8 cellular contexts compared by ENCODE assay signal in the genomic region with DNA sequence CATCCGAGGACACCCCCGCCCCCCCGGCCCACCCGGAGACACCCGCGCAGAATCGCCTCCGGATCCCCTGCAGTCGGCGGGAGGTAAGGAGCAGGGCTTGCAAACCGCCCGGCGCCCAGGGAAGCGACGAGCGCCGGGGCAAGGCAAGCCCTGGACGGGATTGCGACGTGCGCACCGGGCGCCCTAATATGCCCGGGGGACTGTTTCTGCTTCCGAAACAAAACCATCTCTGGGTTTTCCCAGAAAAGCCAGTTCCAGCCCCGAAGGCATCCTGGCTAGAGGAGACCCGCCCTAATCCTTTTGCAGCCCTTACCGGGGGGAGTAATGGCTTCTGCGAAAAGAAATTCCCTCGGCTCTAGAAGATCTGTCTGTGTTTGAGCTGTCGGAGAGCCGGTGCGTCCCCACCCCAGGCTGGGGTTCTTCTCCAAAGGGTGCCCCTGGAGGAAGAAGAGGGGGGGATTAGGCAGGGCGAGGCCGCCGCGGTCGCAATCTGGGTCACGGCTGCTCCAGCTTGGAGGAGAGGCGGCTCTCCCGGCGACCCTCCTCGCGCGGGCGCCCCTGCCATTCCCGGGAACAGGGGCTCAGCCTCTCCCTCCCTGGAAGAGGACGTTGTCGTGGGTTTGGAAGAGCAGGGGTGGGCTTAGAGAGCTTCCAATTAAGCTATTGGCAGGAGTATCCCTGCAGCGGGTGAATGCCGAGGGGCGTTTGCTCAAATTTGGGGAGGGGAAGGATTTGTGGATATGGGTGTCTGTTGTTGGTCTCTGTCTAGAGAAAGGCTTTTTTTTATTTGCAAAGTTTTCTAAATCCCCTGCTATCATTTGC. TPM values are rescaled to one million over a fixed set of nuclear protein-coding genes. Genes with fewer than 3 reads are reported as not detected.
A peak's percentile ranks its signal among the peaks of the same experiment; 100 is the strongest.
DNase-seq lines count a peak whose midpoint lies in the region; ATAC-seq and TF ChIP-seq lines count a peak whose summit lies in the region.

No MANE protein-coding gene starts in this region.

- H3K4me1 ChIP-seq in BLaER1 treated with 17β-estradiol and CSF1 and Interleukin-3, amounts not matched to agents 10 nM and 100 nM, result peaks cover 20 to 50% (median 44%) of the 10 kb centered on the region in 10 experiments
- H3K4me1 ChIP-seq in mucosa of stomach (ENCODE audit: control insufficient read depth, insufficient read depth, low read length) (peaks cover 33% of the 10 kb centered on the region), aorta (ENCODE audit: control insufficient read depth in 1 of 2, insufficient read depth in 2 of 2, low read length in 2 of 2) (no peaks in the 10 kb centered on the region)

- H3K9me3 ChIP-seq in BLaER1 treated with 17β-estradiol and CSF1 and Interleukin-3, amounts not matched to agents 10 nM and 100 nM (replicated peaks in 1 of 11), result no peaks in the 10 kb centered on the region
- H3K9me3 ChIP-seq in mucosa of stomach (ENCODE audit: control insufficient read depth, low read length) (no peaks in the 10 kb centered on the region), aorta (ENCODE audit: control insufficient read depth, low read length) (no peaks in the 10 kb centered on the region)

- H3K4me3 ChIP-seq in BLaER1 treated with 17β-estradiol and CSF1 and Interleukin-3, amounts not matched to agents 10 nM and 100 nM, result peak overlapping the region; percentile 58 to 72 (median 66)
- H3K4me3 ChIP-seq in mucosa of stomach (ENCODE audit: low read length), result peak overlapping the region; percentile 4
- peak overlapping the region; percentile 6 to 23 for H3K4me3 ChIP-seq in aorta (ENCODE audit: low read length in 2 of 2)

- 1% methylated on average over 44 to 52 of the region's 52 CpGs for WGBS in aorta, 2 donors

- H3K27me3 ChIP-seq in BLaER1 treated with 17β-estradiol and CSF1 and Interleukin-3, amounts not matched to agents 10 nM and 100 nM, result peaks cover 33 to 53% (median 40%) of the 10 kb centered on the region in 11 experiments
- H3K27me3 ChIP-seq in mucosa of stomach (ENCODE audit: control insufficient read depth, insufficient read depth, low read length) (peaks cover 23% of the 10 kb centered on the region), aorta (ENCODE audit: control insufficient read depth in 1 of 2, insufficient read depth in 2 of 2, low read length in 1 of 2) (no peaks in the 10 kb centered on the region)

- no peak for TF ChIP-seq EP300 in Ishikawa (IDR thresholded peaks at IDR 0.05; ENCODE audit: borderline replicate concordance)

- peak overlapping the region; percentile 97 to 100 (median 99) for H3K4me2 ChIP-seq in BLaER1 treated with 17β-estradiol and CSF1 and Interleukin-3, amounts not matched to agents 10 nM and 100 nM

- peak; percentile 49 for ATAC-seq in aorta (ENCODE audit: low FRiP score)
- ATAC-seq in GM21526 (IDR thresholded peaks at IDR 0.05; ENCODE audit: low FRiP score, unreplicated experiment), result no peak
- no peak for ATAC-seq in HG03378 (IDR thresholded peaks at IDR 0.05; ENCODE audit: unreplicated experiment)

- no peak overlapping the region; a peak in 1 of 22 replicates for H3K27ac ChIP-seq in BLaER1 treated with 17β-estradiol and CSF1 and Interleukin-3, amounts not matched to agents 10 nM and 100 nM
- no peak overlapping the region for H3K27ac ChIP-seq in aorta (ENCODE audit: low read depth in 1 of 2, low read length in 2 of 2)

- DNase-seq in ecto neural progenitor cell (ENCODE audit: low spot score) (peak; percentile 74), aorta (no peak), SKM-1 treated with dmso at 0.1 percent for 144 hours (lab: John Stamatoyannopoulos, UW; ENCODE audit: unreplicated experiment) (no peak)

- H3K36me3 ChIP-seq in BLaER1 treated with 17β-estradiol and CSF1 and Interleukin-3, amounts not matched to agents 10 nM and 100 nM, result peaks cover 0 to 7% (median 0%) of the 10 kb centered on the region in 11 experiments; a peak in 3 of 22 replicates
- H3K36me3 ChIP-seq in mucosa of stomach (ENCODE audit: control insufficient read depth, insufficient read depth, low read length) (no peaks in the 10 kb centered on the region), aorta (ENCODE audit: control insufficient read depth in 1 of 2, insufficient read depth in 2 of 2, low read length in 1 of 2) (no peaks in the 10 kb centered on the region)

- intact Hi-C loops in aorta (cut with DNase I), result no loop called here

- peak overlapping the region in 10 of 11 experiments; percentile 5 to 75 (median 65); a peak in 20 of 22 replicates for H3K9ac ChIP-seq in BLaER1 treated with 17β-estradiol and CSF1 and Interleukin-3, amounts not matched to agents 10 nM and 100 nM
- peak overlapping the region; percentile 58 for H3K9ac ChIP-seq in mucosa of stomach (ENCODE audit: low read length)

- TF ChIP-seq RAD21 in Ishikawa (IDR thresholded peaks at IDR 0.05; ENCODE audit: low read depth), result no peak; the same call in 1 of the 2 replicates

- peaks cover 0 to 32% (median 26%) of the 10 kb centered on the region in 11 experiments; a peak in 13 of 22 replicates for H4K20me1 ChIP-seq in BLaER1 treated with 17β-estradiol and CSF1 and Interleukin-3, amounts not matched to agents 10 nM and 100 nM

TF ChIP-seq in Ishikawa, 13 proteins besides CTCF, POLR2A, EP300 and RAD21:
- TF ChIP-seq, protein P1, sequence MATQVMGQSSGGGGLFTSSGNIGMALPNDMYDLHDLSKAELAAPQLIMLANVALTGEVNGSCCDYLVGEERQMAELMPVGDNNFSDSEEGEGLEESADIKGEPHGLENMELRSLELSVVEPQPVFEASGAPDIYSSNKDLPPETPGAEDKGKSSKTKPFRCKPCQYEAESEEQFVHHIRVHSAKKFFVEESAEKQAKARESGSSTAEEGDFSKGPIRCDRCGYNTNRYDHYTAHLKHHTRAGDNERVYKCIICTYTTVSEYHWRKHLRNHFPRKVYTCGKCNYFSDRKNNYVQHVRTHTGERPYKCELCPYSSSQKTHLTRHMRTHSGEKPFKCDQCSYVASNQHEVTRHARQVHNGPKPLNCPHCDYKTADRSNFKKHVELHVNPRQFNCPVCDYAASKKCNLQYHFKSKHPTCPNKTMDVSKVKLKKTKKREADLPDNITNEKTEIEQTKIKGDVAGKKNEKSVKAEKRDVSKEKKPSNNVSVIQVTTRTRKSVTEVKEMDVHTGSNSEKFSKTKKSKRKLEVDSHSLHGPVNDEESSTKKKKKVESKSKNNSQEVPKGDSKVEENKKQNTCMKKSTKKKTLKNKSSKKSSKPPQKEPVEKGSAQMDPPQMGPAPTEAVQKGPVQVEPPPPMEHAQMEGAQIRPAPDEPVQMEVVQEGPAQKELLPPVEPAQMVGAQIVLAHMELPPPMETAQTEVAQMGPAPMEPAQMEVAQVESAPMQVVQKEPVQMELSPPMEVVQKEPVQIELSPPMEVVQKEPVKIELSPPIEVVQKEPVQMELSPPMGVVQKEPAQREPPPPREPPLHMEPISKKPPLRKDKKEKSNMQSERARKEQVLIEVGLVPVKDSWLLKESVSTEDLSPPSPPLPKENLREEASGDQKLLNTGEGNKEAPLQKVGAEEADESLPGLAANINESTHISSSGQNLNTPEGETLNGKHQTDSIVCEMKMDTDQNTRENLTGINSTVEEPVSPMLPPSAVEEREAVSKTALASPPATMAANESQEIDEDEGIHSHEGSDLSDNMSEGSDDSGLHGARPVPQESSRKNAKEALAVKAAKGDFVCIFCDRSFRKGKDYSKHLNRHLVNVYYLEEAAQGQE (IDR thresholded peaks at IDR 0.05; ENCODE audit: low read depth), result no peak
- TF ChIP-seq TAF1 (IDR thresholded peaks at IDR 0.05; ENCODE audit: low read depth), result no peak
- no peak for TF ChIP-seq TEAD4 (IDR thresholded peaks at IDR 0.05)
- TF ChIP-seq ZBTB7A (IDR thresholded peaks at IDR 0.05; ENCODE audit: low read depth), result 0 out of 2 replicates have a peak, but pooled peaks have one; percentile 15

RNA-seq across cellular contexts. Expression of a gene that starts 0.5 kb away (rescaled TPM):
- total RNA-seq in aorta, result 1 to 10 TPM in 1 of 2 donors, under 1 TPM in 1; 0.45 to 2.1 TPM
- polyA plus RNA-seq in aorta, result under 1 TPM in 1 of 2 donors, not detected in 1; 0.26 TPM

Comparison
In these comparisons a context has a peak if more than half of its experiments do, and no peak if none do; other contexts are left out.
1. H3K4me3 ChIP-seq: peak in every context shown above with its lines; median percentile 66 in BLaER1 treated with 17β-estradiol and CSF1 and Interleukin-3, amounts not matched to agents 10 nM and 100 nM; 14 in aorta; 4 in mucosa of stomach.